In genomic region chr9:88258012-88258411, GRCh38 we compare ENCODE assay signal across 11 cellular contexts.
DNase-seq lines count a peak whose midpoint lies in the region; ATAC-seq, FAIRE-seq and TF ChIP-seq lines count a peak whose summit lies in the region.
"Had no signal": no experiment of that assay in that cellular context is flagged by ENCODE, and none has a peak within 500 bp of the region (broad histone marks: within the 10 kb centered on the region; RNA-seq: fewer than 3 reads in every experiment).

No MANE protein-coding gene starts in this region.

- no peak for FAIRE-seq in small intestine (lab: Jason Lieb, UNC)

- no peak overlapping the region for H3K4ac ChIP-seq in IMR-90 (ENCODE audit: low read depth, low read length)

- BruUV-seq in IMR-90 (replicated peaks; lab: Mats Ljungman, UMichigan): no TSS peak

- CTCF ChIA-PET in IMR-90 (lab: Yijun Ruan, JAX): no interaction called here

- TF ChIP-seq CTCF in IMR-90 (conservative IDR thresholded peaks at IDR 0.05; ENCODE audit: low read depth, low read length): no peak

- no peaks in the 10 kb centered on the region for H3K9me1 ChIP-seq in IMR-90 (ENCODE audit: insufficient read depth, low read length)

- no peak overlapping the region for H4K91ac ChIP-seq in IMR-90 (ENCODE audit: insufficient read depth, low read depth, low read length)

- no peak overlapping the region for H3K27ac ChIP-seq in IMR-90 (ENCODE audit: insufficient read depth, low read length)
- H3K27ac ChIP-seq in small intestine (ENCODE audit: low read depth in 1 of 2, low read length in 1 of 2): no peak overlapping the region
- H3K27ac ChIP-seq: parathyroid adenoma had no signal

- H3K14ac ChIP-seq in IMR-90 (replicated peaks; ENCODE audit: low read depth, low read length): no peak overlapping the region

- H3K27me3 ChIP-seq in IMR-90 (ENCODE audit: control insufficient read depth, insufficient read depth, low read length) (no peaks in the 10 kb centered on the region; the same call in 1 of the 2 replicates), small intestine (ENCODE audit: control insufficient read depth in 2 of 2, insufficient read depth in 2 of 2, low read length in 2 of 2) (no peaks in the 10 kb centered on the region)

- POLR2A ChIA-PET in IMR-90 (lab: Charles Lee; ENCODE audit: unreplicated experiment): no interaction called here

- peaks cover 2% of the 10 kb centered on the region; the same call in 1 of the 2 replicates for H3K9me3 ChIP-seq in IMR-90 (ENCODE audit: control insufficient read depth, insufficient read depth, low read length)
- no peaks in the 10 kb centered on the region for H3K9me3 ChIP-seq in small intestine (ENCODE audit: control insufficient read depth, low read depth)

- H3K18ac ChIP-seq in IMR-90 (ENCODE audit: low read depth, low read length): no peak overlapping the region

- no peak for TF ChIP-seq POLR2A in IMR-90 (IDR thresholded peaks at IDR 0.05; ENCODE audit: low read depth, low read length)

- no peak overlapping the region for H2AK9ac ChIP-seq in IMR-90 (replicated peaks; ENCODE audit: low read depth, low read length, poor library complexity)

- intact Hi-C loops in IMR-90 (cut with micrococcal nuclease): no loop called here

- H3K36me3 ChIP-seq in IMR-90 (ENCODE audit: control insufficient read depth, insufficient read depth, low read length): no peaks in the 10 kb centered on the region
- H3K36me3 ChIP-seq in small intestine (ENCODE audit: control insufficient read depth in 2 of 2, insufficient read depth in 2 of 2, low read length in 2 of 2): no peaks in the 10 kb centered on the region

- no peaks in the 10 kb centered on the region for H4K20me1 ChIP-seq in IMR-90 (ENCODE audit: insufficient read depth, low read length)

- peak; percentile 71 for DNase-seq in IMR-90
- DNase-seq in dedifferentiated amniotic fluid mesenchymal stem cell (ENCODE audit: extremely low spot score): peak; percentile 73
- peak; percentile 86 for DNase-seq in kidney glomerular epithelial cell (lab: John Stamatoyannopoulos, UW)
- peak; percentile 23 for DNase-seq in smooth muscle cell of the brain vasculature (ENCODE audit: low read depth, low spot score)
- DNase-seq in GM19240 (ENCODE audit: insufficient read length, low spot score): no peak
- no peak for DNase-seq in small intestine
- DNase-seq: NCI-H2171 treated with DMSO at 0.1 percent for 48 hours had no signal

- no peak overlapping the region for H2BK20ac ChIP-seq in IMR-90 (ENCODE audit: low read depth, low read length)

- no peak for TF ChIP-seq RAD21 in IMR-90 (IDR thresholded peaks at IDR 0.05; ENCODE audit: low read length)

- no peak overlapping the region for H2BK15ac ChIP-seq in IMR-90 (ENCODE audit: low read depth, low read length)

- no peak overlapping the region for H3K4me3 ChIP-seq in IMR-90 (ENCODE audit: insufficient read depth, low read depth, low read length)
- H3K4me3 ChIP-seq in small intestine (ENCODE audit: low read depth in 1 of 2, low read length in 2 of 2): no peak overlapping the region

- H3K79me1 ChIP-seq in IMR-90 (ENCODE audit: low read depth in 1 of 2, low read length in 2 of 2): no peaks in the 10 kb centered on the region

- H4K5ac ChIP-seq in IMR-90 (ENCODE audit: low read depth, low read length): no peak overlapping the region

- H3K56ac ChIP-seq in IMR-90 (ENCODE audit: extremely low read depth, insufficient read depth, low read length): no peak overlapping the region

- H3K9ac ChIP-seq in IMR-90 (ENCODE audit: low read depth, low read length): no peak overlapping the region
- H3K9ac ChIP-seq: parathyroid adenoma had no signal

- H3K4me1 ChIP-seq in IMR-90 (ENCODE audit: control insufficient read depth, insufficient read depth, low read length) (peaks cover 5% of the 10 kb centered on the region), small intestine (ENCODE audit: control insufficient read depth in 2 of 2, insufficient read depth in 1 of 2, low read depth in 1 of 2, low read length in 1 of 2) (peaks cover 0 to 4% of the 10 kb centered on the region in 2 donors)

- H2BK120ac ChIP-seq in IMR-90 (ENCODE audit: low read depth, low read length): no peak overlapping the region

- no peak overlapping the region for H2BK5ac ChIP-seq in IMR-90 (ENCODE audit: low read depth, low read length, poor library complexity, severe bottlenecking)

- in situ Hi-C loops in IMR-90 (cut with MboI; ENCODE audit: low sequenced_read_pairs): no loop called here

- no CpG with 5 or more reads among the region's 2 CpGs for WGBS in IMR-90 (ENCODE audit: extremely low coverage in 2 of 2, insufficient read length in 1 of 2), 2 experiments
- 35 to 81% (median 66%) methylated on average over 2 of the region's 2 CpGs for WGBS in small intestine, 3 donors

- no peak overlapping the region for H2AFZ ChIP-seq in IMR-90 (replicated peaks; ENCODE audit: low read length, poor library complexity)
- H2AFZ ChIP-seq: parathyroid adenoma had no signal

- no peak overlapping the region for H2AK5ac ChIP-seq in IMR-90 (ENCODE audit: low read depth, low read length)

- no peak overlapping the region for H3K4me2 ChIP-seq in IMR-90 (ENCODE audit: low read depth, low read length)

- no peak overlapping the region for H4K8ac ChIP-seq in IMR-90 (ENCODE audit: low read depth in 2 of 2, low read length in 2 of 2)

- dilution Hi-C loops in IMR-90 (cut with HindIII; ENCODE audit: low sequenced_read_pairs, unreplicated experiment): no loop called here

- peak; percentile 87 for ATAC-seq in IMR-90 (ENCODE audit: low read depth)
- no peak for ATAC-seq in HG02678 (IDR thresholded peaks at IDR 0.05; ENCODE audit: unreplicated experiment)
- no peak for ATAC-seq in GM18907 (IDR thresholded peaks at IDR 0.05; ENCODE audit: unreplicated experiment)
- ATAC-seq: stimulated activated effector memory CD8-positive, alpha-beta T cell treated with anti-CD3 and anti-CD28 coated beads, Interleukin-12 subunit alpha, Interleukin-12 subunit beta, amount 100 ng/mL, for 72 hours had no signal

- H3K23ac ChIP-seq in IMR-90 (ENCODE audit: low read depth, low read length): no peak overlapping the region

TF ChIP-seq in IMR-90, 13 proteins besides CTCF, POLR2A, EP300 and RAD21:
- no peak for TF ChIP-seq NFE2L2 (IDR thresholded peaks at IDR 0.05; ENCODE audit: low read depth, low read length)
- no peak for TF ChIP-seq FOS (IDR thresholded peaks at IDR 0.05; ENCODE audit: low read depth, low read length)
- peak; percentile 88 for TF ChIP-seq MAFK (IDR thresholded peaks at IDR 0.05; ENCODE audit: low read depth, low read length)
- no peak for TF ChIP-seq RCOR1 (IDR thresholded peaks at IDR 0.05; ENCODE audit: insufficient replicate concordance, low read length)
- TF ChIP-seq SMC3 (IDR thresholded peaks at IDR 0.05; ENCODE audit: low read depth, low read length): no peak

Comparison
In these comparisons a context has a peak if more than half of its experiments do, and no peak if none do; other contexts are left out.
1. DNase-seq: peak in IMR-90 (single experiment), dedifferentiated amniotic fluid mesenchymal stem cell (single experiment), kidney glomerular epithelial cell (single experiment) and smooth muscle cell of the brain vasculature (single experiment); none in GM19240 (single experiment) and small intestine (single experiment).